In the genomic region with DNA sequence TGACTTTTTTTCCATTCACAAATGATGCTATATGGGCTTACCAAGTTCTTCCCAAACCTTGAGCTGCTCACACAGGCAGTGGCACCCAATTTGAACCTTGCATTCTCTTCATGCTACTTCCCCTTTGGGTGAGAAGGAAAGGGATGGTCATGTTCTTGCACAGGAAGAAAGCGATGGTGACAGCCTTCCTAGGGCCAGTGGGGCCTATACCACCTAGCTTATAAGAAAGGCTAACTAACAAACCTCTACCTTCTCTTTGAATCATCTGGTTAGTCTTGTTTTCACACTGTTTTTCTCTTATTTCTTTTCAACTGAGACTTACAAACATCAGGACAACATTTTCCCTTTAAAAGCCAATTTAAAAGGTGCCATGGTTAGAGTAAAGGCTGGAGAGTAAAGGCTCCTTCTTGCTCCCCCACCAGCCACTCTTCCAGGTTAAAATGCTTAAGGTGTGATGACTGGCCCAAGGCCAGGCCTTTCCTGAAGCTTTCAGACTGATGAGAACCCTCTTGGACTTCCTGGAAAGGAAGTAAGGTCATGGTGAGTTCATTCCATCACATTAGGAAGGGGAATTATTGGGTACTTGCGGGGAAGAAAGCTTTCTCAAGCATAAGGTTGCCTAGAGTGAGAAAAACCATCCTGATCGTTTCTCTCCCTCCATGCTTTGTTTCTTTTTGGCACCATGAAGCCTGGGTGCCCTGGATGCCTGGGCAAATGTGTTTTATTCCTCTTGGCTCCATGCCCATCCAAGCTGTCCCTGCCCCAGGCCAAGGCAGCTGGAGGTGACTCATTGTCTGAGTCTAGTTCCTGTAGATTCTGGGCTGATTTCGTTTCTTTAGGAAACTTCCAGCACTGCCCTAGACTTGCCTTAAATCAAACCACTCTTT, we compare ENCODE assay signal across 10 cellular contexts. TPM values are rescaled to one million over a fixed set of nuclear protein-coding genes. Genes with fewer than 3 reads are reported as not detected.
DNase-seq lines count a peak whose midpoint lies in the region; FAIRE-seq and TF ChIP-seq lines count a peak whose summit lies in the region.
"Had no signal": no experiment of that assay in that cellular context is flagged by ENCODE, and none has a peak within 500 bp of the region (broad histone marks: within the 10 kb centered on the region; RNA-seq: fewer than 3 reads in every experiment).

No MANE protein-coding gene starts in this region.

- no peak for TF ChIP-seq CTCF in foreskin fibroblast (IDR thresholded peaks at IDR 0.05; ENCODE audit: low read depth, low read length)
- TF ChIP-seq CTCF in retinal pigment epithelial cell (conservative IDR thresholded peaks at IDR 0.05; ENCODE audit: low read depth, low read length) = no peak
- no peak for TF ChIP-seq CTCF in neural progenitor cell (IDR thresholded peaks at IDR 0.05)
- no peak for TF ChIP-seq CTCF in H9 (conservative IDR thresholded peaks at IDR 0.05)

- peak; percentile 33 for DNase-seq in GM04504 (ENCODE audit: low read depth)
- DNase-seq in RPMI8226 = peak; percentile 22
- peak; percentile 81 to 90 for DNase-seq in foreskin fibroblast
- peak; percentile 92 for DNase-seq in retinal pigment epithelial cell (ENCODE audit: low read depth)
- no peak for DNase-seq in neural progenitor cell (ENCODE audit: low spot score)
- no peak for DNase-seq in GM19239 (ENCODE audit: insufficient read length, low spot score)
- no peak for DNase-seq in immature natural killer cell
- no peak for DNase-seq in H9

- no peak overlapping the region for H2AFZ ChIP-seq in neural progenitor cell (replicated peaks)
- no peak overlapping the region for H2AFZ ChIP-seq in H9 (ENCODE audit: low read length)

- H3K4me1 ChIP-seq in neural progenitor cell (no peaks in the 10 kb centered on the region), H9 (ENCODE audit: insufficient read depth, low read length) (no peaks in the 10 kb centered on the region)

- H3K23me2 ChIP-seq in H9 (ENCODE audit: insufficient read length, low read depth, low read length, poor library complexity, severe bottlenecking) = no peaks in the 10 kb centered on the region

- H3K27ac ChIP-seq in neural progenitor cell (no peak overlapping the region), H9 (ENCODE audit: insufficient read length, low read depth, low read length) (no peak overlapping the region)

- H3K23ac ChIP-seq in H9 (ENCODE audit: insufficient read length, low read depth, low read length) = no peak overlapping the region

- H3K4me3 Mint-ChIP-seq in neural progenitor cell = no peak overlapping the region
- no peak overlapping the region for H3K4me3 Mint-ChIP-seq in immature natural killer cell
- no peak overlapping the region for H3K4me3 Mint-ChIP-seq in H9
- H3K4me3 Mint-ChIP-seq: T-helper 1 cell treated with Interleukin-12 subunit alpha and Interleukin-12 subunit beta and Interleukin-4 antibody, amounts not matched to agents 30 μg/mL and 1 μg/mL, for 36 hours had no signal

- no peak overlapping the region for H3K4ac ChIP-seq in H9 (ENCODE audit: low read depth, low read length)

- H3K4me2 ChIP-seq in neural progenitor cell (no peak overlapping the region), H9 (ENCODE audit: insufficient read depth, insufficient read length, low read length) (no peak overlapping the region)

- no peak overlapping the region for H2BK5ac ChIP-seq in H9 (ENCODE audit: insufficient read length, low read length)

- H3K18ac ChIP-seq in H9 (ENCODE audit: insufficient read length, low read depth, low read length) = no peak overlapping the region

- H3K79me1 ChIP-seq in H9 (ENCODE audit: insufficient read depth, low read depth, low read length, poor library complexity, severe bottlenecking) = no peaks in the 10 kb centered on the region

- H3K79me2 ChIP-seq in neural progenitor cell (ENCODE audit: low read depth) (no peaks in the 10 kb centered on the region), H9 (ENCODE audit: insufficient read depth, low read length) (no peaks in the 10 kb centered on the region)

- no peak overlapping the region for H4K8ac ChIP-seq in H9 (replicated peaks; ENCODE audit: insufficient read length, low read depth, low read length)

- no peak for FAIRE-seq in GM19239 (lab: Jason Lieb, UNC)

- H3K27me3 Mint-ChIP-seq in neural progenitor cell (ENCODE audit: insufficient read depth, low read depth) = peaks cover 3% of the 10 kb centered on the region
- peaks cover 3 to 7% (median 4%) of the 10 kb centered on the region in 3 donors for H3K27me3 Mint-ChIP-seq in immature natural killer cell (ENCODE audit: low read depth in 3 of 3)
- peaks cover 1% of the 10 kb centered on the region for H3K27me3 Mint-ChIP-seq in H9 (ENCODE audit: low read depth)

- no peak overlapping the region for H2AK5ac ChIP-seq in H9 (ENCODE audit: insufficient read length, low read length)

- H3K9me3 ChIP-seq in neural progenitor cell (ENCODE audit: low read depth) (no peaks in the 10 kb centered on the region), H9 (ENCODE audit: control insufficient read depth, low read depth, low read length) (no peaks in the 10 kb centered on the region)

- no peak overlapping the region for H2BK20ac ChIP-seq in H9 (ENCODE audit: low read depth, low read length, poor library complexity, severe bottlenecking)

- peaks cover 35% of the 10 kb centered on the region for H3K4me1 Mint-ChIP-seq in neural progenitor cell
- no peaks in the 10 kb centered on the region for H3K4me1 Mint-ChIP-seq in immature natural killer cell
- 0 out of 4 replicates have a peak, but pooled peaks cover 0 to 5% of the 10 kb centered on the region in 2 experiments for H3K4me1 Mint-ChIP-seq in H9

- H3K36me3 ChIP-seq in neural progenitor cell = no peaks in the 10 kb centered on the region

- H3K4me3 ChIP-seq in foreskin fibroblast (ENCODE audit: low read depth in 1 of 2, low read length in 2 of 2) (no peak overlapping the region), retinal pigment epithelial cell (ENCODE audit: low read length) (no peak overlapping the region), neural progenitor cell (no peak overlapping the region)

- H3F3A ChIP-seq in neural progenitor cell (ENCODE audit: low read depth) = no peaks in the 10 kb centered on the region

- no peak overlapping the region for H3T11ph ChIP-seq in H9 (ENCODE audit: low read length)

- no peak overlapping the region for H4K5ac ChIP-seq in H9 (ENCODE audit: insufficient read length, low read depth, low read length)

- H2BK120ac ChIP-seq in H9 (ENCODE audit: low read depth, low read length, poor library complexity, severe bottlenecking) = no peak overlapping the region

- H3K36me3 Mint-ChIP-seq in neural progenitor cell (no peaks in the 10 kb centered on the region), immature natural killer cell (no peaks in the 10 kb centered on the region), H9 (ENCODE audit: insufficient read depth in 1 of 3, low read depth in 3 of 3) (no peaks in the 10 kb centered on the region; a peak in 1 of 7 replicates)

- no peak overlapping the region; the same call in 1 of the 2 replicates for H3K14ac ChIP-seq in H9 (ENCODE audit: insufficient read depth, low read length)

- no peak overlapping the region for H2BK12ac ChIP-seq in H9 (ENCODE audit: insufficient read length, low read depth, low read length)

- no peak overlapping the region for H3K9ac ChIP-seq in neural progenitor cell
- H3K9ac ChIP-seq in H9 (ENCODE audit: extremely low read depth, insufficient read length, low read length) = no peak overlapping the region

- H3K9me3 Mint-ChIP-seq in neural progenitor cell (no peaks in the 10 kb centered on the region), immature natural killer cell (no peaks in the 10 kb centered on the region), H9 (no peaks in the 10 kb centered on the region)
- H3K9me3 Mint-ChIP-seq: T-helper 1 cell treated with Interleukin-12 subunit alpha and Interleukin-12 subunit beta and Interleukin-4 antibody, amounts not matched to agents 30 μg/mL and 1 μg/mL, for 36 hours had no signal

- H3K27me3 ChIP-seq in neural progenitor cell = no peaks in the 10 kb centered on the region
- no peaks in the 10 kb centered on the region; the same call in 1 of the 2 replicates for H3K27me3 ChIP-seq in H9 (ENCODE audit: insufficient read depth, low read length)

- H2BK15ac ChIP-seq in H9 (ENCODE audit: low read depth, low read length) = no peak overlapping the region

- WGBS in H9 (ENCODE audit: extremely low coverage, insufficient read length, low lambda C conversion rate) = no CpG with 5 or more reads among the region's 4 CpGs

- H3K56ac ChIP-seq in H9 (ENCODE audit: insufficient read length, low read depth, low read length) = no peak overlapping the region

- H4K20me1 ChIP-seq in neural progenitor cell (ENCODE audit: low read depth) = no peaks in the 10 kb centered on the region
- H4K20me1 ChIP-seq in H9 (ENCODE audit: control insufficient read depth, insufficient read depth, insufficient read length) = no peaks in the 10 kb centered on the region

- H3K27ac Mint-ChIP-seq in neural progenitor cell (no peak overlapping the region), immature natural killer cell (no peak overlapping the region), H9 (no peak overlapping the region)
- H3K27ac Mint-ChIP-seq: T-helper 1 cell treated with Interleukin-12 subunit alpha and Interleukin-12 subunit beta and Interleukin-4 antibody, amounts not matched to agents 30 μg/mL and 1 μg/mL, for 36 hours had no signal

- H4K91ac ChIP-seq in H9 (ENCODE audit: insufficient read length, low read depth, low read length) = no peak overlapping the region

RNA-seq across cellular contexts. Expression of a gene that starts 41.4 kb away (rescaled TPM):
- total RNA-seq in neural progenitor cell (ENCODE audit: low replicate concordance) (not detected in 2 replicates), H9 (2021) (not detected in 2 replicates)
- not detected for polyA plus RNA-seq in immature natural killer cell
- total RNA-seq: posterior vena cava had no signal

Comparison
In these comparisons a context has a peak if more than half of its experiments do, and no peak if none do; other contexts are left out.
1. DNase-seq: peak in GM04504 (single experiment), RPMI8226 (single experiment), foreskin fibroblast (2 of 2) and retinal pigment epithelial cell (single experiment); none in neural progenitor cell (single experiment), GM19239 (single experiment), immature natural killer cell (0 of 3) and H9 (single experiment).